In genomic region chr5:15260347-15261278, GRCh38 we compare ENCODE assay signal across 2 cellular contexts.
TF ChIP-seq lines count a peak whose summit lies in the region.

No MANE protein-coding gene starts in this region.

TF ChIP-seq in IMR-90, 13 proteins besides CTCF, POLR2A, EP300 and RAD21 (continued from another document):
- TF ChIP-seq, protein P1, sequence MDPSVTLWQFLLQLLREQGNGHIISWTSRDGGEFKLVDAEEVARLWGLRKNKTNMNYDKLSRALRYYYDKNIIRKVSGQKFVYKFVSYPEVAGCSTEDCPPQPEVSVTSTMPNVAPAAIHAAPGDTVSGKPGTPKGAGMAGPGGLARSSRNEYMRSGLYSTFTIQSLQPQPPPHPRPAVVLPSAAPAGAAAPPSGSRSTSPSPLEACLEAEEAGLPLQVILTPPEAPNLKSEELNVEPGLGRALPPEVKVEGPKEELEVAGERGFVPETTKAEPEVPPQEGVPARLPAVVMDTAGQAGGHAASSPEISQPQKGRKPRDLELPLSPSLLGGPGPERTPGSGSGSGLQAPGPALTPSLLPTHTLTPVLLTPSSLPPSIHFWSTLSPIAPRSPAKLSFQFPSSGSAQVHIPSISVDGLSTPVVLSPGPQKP (IDR thresholded peaks at IDR 0.05; ENCODE audit: borderline replicate concordance, low read depth, low read length), result no peak
- TF ChIP-seq BHLHE40 (IDR thresholded peaks at IDR 0.05; ENCODE audit: low read depth, low read length) (no peak), RFX5 (IDR thresholded peaks at IDR 0.05; ENCODE audit: low read depth, low read length) (no peak), SMC3 (IDR thresholded peaks at IDR 0.05; ENCODE audit: low read depth, low read length) (no peak), MAZ (IDR thresholded peaks at IDR 0.05; ENCODE audit: borderline replicate concordance, low read depth, low read length) (no peak), CHD1 (IDR thresholded peaks at IDR 0.05; ENCODE audit: low read depth, low read length) (no peak), CEBPB (IDR thresholded peaks at IDR 0.05; ENCODE audit: low read depth, low read length) (no peak), MAFK (IDR thresholded peaks at IDR 0.05; ENCODE audit: low read depth, low read length) (no peak), NFE2L2 (IDR thresholded peaks at IDR 0.05; ENCODE audit: low read depth, low read length) (no peak)
- TF ChIP-seq, protein P2, sequence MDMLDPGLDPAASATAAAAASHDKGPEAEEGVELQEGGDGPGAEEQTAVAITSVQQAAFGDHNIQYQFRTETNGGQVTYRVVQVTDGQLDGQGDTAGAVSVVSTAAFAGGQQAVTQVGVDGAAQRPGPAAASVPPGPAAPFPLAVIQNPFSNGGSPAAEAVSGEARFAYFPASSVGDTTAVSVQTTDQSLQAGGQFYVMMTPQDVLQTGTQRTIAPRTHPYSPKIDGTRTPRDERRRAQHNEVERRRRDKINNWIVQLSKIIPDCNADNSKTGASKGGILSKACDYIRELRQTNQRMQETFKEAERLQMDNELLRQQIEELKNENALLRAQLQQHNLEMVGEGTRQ (IDR thresholded peaks at IDR 0.05; ENCODE audit: low read depth, low read length), result no peak
TF ChIP-seq in IMR-90: peak in this region for 0.

TF ChIP-seq in HEK293T, 16 proteins besides CTCF, POLR2A, EP300 and RAD21 (continued from another document):
- TF ChIP-seq FOXM1 (IDR thresholded peaks at IDR 0.05; ENCODE audit: borderline replicate concordance) (no peak), CTBP1 (IDR thresholded peaks at IDR 0.05; ENCODE audit: borderline replicate concordance) (no peak), PKNOX1 (IDR thresholded peaks at IDR 0.05) (no peak)
TF ChIP-seq in HEK293T: peak in this region for 0.
